ENCODE assay signal across 1 cellular context in genomic region chr5:180350711-180351110, GRCh38.
TF ChIP-seq lines count a peak whose summit lies in the region.

No MANE protein-coding gene starts in this region.

TF ChIP-seq in GM23338, 12 proteins besides CTCF, POLR2A, EP300 and RAD21 (continued from another document):
- TF ChIP-seq ZNF462 (CRISPR knock-in tag; IDR thresholded peaks at IDR 0.05) (no peak), REST (IDR thresholded peaks at IDR 0.05; ENCODE audit: unreplicated experiment) (no peak), JUNB (IDR thresholded peaks at IDR 0.05; ENCODE audit: unreplicated experiment) (no peak), POLR2AphosphoS5 (IDR thresholded peaks at IDR 0.05; ENCODE audit: low read depth) (no peak), ZNF331 (CRISPR knock-in tag; IDR thresholded peaks at IDR 0.05; ENCODE audit: low read depth) (no peak), EZH2phosphoT487 (IDR thresholded peaks at IDR 0.05; ENCODE audit: unreplicated experiment) (no peak), CREB1 (CRISPR knock-in tag; IDR thresholded peaks at IDR 0.05; ENCODE audit: low read depth) (no peak)
